Comparison of ENCODE assay signal across 9 cellular contexts in genomic region chr20:63574829-63575720, GRCh38. TPM values are rescaled to one million over a fixed set of nuclear protein-coding genes. Genes with fewer than 3 reads are reported as not detected.
DNase-seq lines count a peak whose midpoint lies in the region; FAIRE-seq and TF ChIP-seq lines count a peak whose summit lies in the region.
"Had no signal": no experiment of that assay in that cellular context is flagged by ENCODE, and none has a peak within 500 bp of the region (broad histone marks: within the 10 kb centered on the region; RNA-seq: fewer than 3 reads in every experiment).

No MANE protein-coding gene starts in this region.

- peaks cover 0 to 6% (median 6%) of the 10 kb centered on the region in 4 experiments; a peak in 6 of 7 replicates for H3K4me1 ChIP-seq in H1 (replicated peaks in 1 of 4; ENCODE audit: control insufficient read depth in 3 of 4, insufficient read depth in 4 of 4, low read length in 3 of 4)
- H3K4me1 ChIP-seq in parathyroid adenoma: no peaks in the 10 kb centered on the region
- peaks cover 0 to 6% of the 10 kb centered on the region in 2 donors for H3K4me1 ChIP-seq in uterus

- H2AFZ ChIP-seq in H1 (ENCODE audit: low read length) (no peak overlapping the region), parathyroid adenoma (peak overlapping the region; percentile 87)

- POLR2A ChIA-PET in H1 (lab: Charles Lee; ENCODE audit: partially characterized antibody): interaction anchor here (1.0 to 3.0 kb wide), 3 partner anchors 10 to 45 kb away, joined by 3 to 12 read pairs (median 3); no protein-coding TSS in a partner anchor

- H2AK5ac ChIP-seq in H1 (ENCODE audit: low read depth, low read length): 0 out of 2 replicates have a peak overlapping the region, but pooled peaks have one; percentile 39

- H3K79me2 ChIP-seq in H1 (ENCODE audit: control insufficient read depth in 1 of 2, insufficient read depth in 2 of 2, low read length in 2 of 2) (no peaks in the 10 kb centered on the region), parathyroid adenoma (no peaks in the 10 kb centered on the region)

- intact Hi-C loops in Calu3 (cut with micrococcal nuclease; ENCODE audit: unreplicated experiment) (loop anchor here (5.0 kb wide), 1 partner anchor 38 kb away; the partner anchor contains the start of gene PTK6), uterus (cut with DNase I; ENCODE audit: low total_unique reads) (no loop called here)

- H3K27me3 ChIP-seq in MG63 (no peaks in the 10 kb centered on the region), H1 (replicated peaks in 1 of 4; ENCODE audit: control insufficient read depth in 3 of 4, extremely low read depth in 1 of 4, insufficient read depth in 3 of 4, low read length in 3 of 4) (no peaks in the 10 kb centered on the region; a peak in 1 of 7 replicates), parathyroid adenoma (ENCODE audit: control insufficient read depth, insufficient read depth, low read length) (no peaks in the 10 kb centered on the region), uterus (no peaks in the 10 kb centered on the region)

- no peak for TF ChIP-seq EP300 in H1 (IDR thresholded peaks at IDR 0.05; ENCODE audit: borderline replicate concordance in 1 of 2, low read depth in 2 of 2, low read length in 2 of 2)

- no peak overlapping the region for H2BK120ac ChIP-seq in H1 (replicated peaks; ENCODE audit: low read depth, low read length)

- H3K4me3 Mint-ChIP-seq in Calu3 (ENCODE audit: low read depth, unreplicated experiment): peak overlapping the region; percentile 88

- H3K9me3 ChIP-seq in MG63: no peaks in the 10 kb centered on the region
- H3K9me3 ChIP-seq in H1 (ENCODE audit: insufficient read depth in 2 of 2, low read depth in 1 of 2, low read length in 1 of 2): no peaks in the 10 kb centered on the region
- H3K9me3 ChIP-seq in parathyroid adenoma (ENCODE audit: control insufficient read depth, low read length): no peaks in the 10 kb centered on the region
- H3K9me3 ChIP-seq in uterus: no peaks in the 10 kb centered on the region

- 0 out of 2 replicates have a peak overlapping the region, but pooled peaks have one; percentile 68 for H2BK12ac ChIP-seq in H1 (ENCODE audit: low read depth, low read length)

- peak overlapping the region; percentile 88 for H3K27ac Mint-ChIP-seq in Calu3 (ENCODE audit: unreplicated experiment)

- BruUV-seq in Calu3 (replicated peaks; lab: Mats Ljungman, UMichigan): no TSS peak

- H3K36me3 ChIP-seq in MG63 (peaks cover 14% of the 10 kb centered on the region), H1 (ENCODE audit: control insufficient read depth in 2 of 4, insufficient read depth in 4 of 4, low read length in 3 of 4) (no peaks in the 10 kb centered on the region), parathyroid adenoma (ENCODE audit: control insufficient read depth, insufficient read depth, low read length) (no peaks in the 10 kb centered on the region), uterus (no peaks in the 10 kb centered on the region)

- no peak overlapping the region for H3K23ac ChIP-seq in H1 (ENCODE audit: insufficient read length)

- 86% methylated on average over 28 of the region's 28 CpGs; no CpG with 5 or more reads in 1 of the 2 experiments for WGBS in H1 (ENCODE audit: extremely low coverage in 1 of 2, insufficient coverage in 1 of 2, insufficient read length in 1 of 2, insufficient replicate concordance in 2 of 2, low coverage in 1 of 2, low lambda C conversion rate in 2 of 2, missing lambda C conversion rate in 1 of 2), 2 experiments

- no peak overlapping the region for H4K5ac ChIP-seq in H1 (ENCODE audit: insufficient read length, low read depth, low read length)

- H4K91ac ChIP-seq in H1 (replicated peaks; ENCODE audit: insufficient read length, low read length): peak overlapping the region; percentile 69

- H3K56ac ChIP-seq in H1 (replicated peaks; ENCODE audit: insufficient read length, low read depth, low read length): no peak overlapping the region

- CTCF ChIA-PET in Calu3 (lab: Charles Lee): interaction anchor here (1.1 to 4.2 kb wide), 2 partner anchors 37 to 52 kb away, joined by 3 to 32 read pairs; partner anchors contain the start of genes GMEB2 and PTK6
- CTCF ChIA-PET in H1 (lab: Charles Lee; ENCODE audit: partially characterized antibody): interaction anchor here (0.6 to 1.5 kb wide), 6 partner anchors 11 to 50 kb away, joined by 3 to 4 read pairs (median 3); partner anchors contain the start of gene PTK6

- H3K27me3 Mint-ChIP-seq in Calu3 (ENCODE audit: unreplicated experiment): peaks cover 44% of the 10 kb centered on the region

- no peaks in the 10 kb centered on the region for H3K9me3 Mint-ChIP-seq in Calu3 (ENCODE audit: low read depth, unreplicated experiment)

- H3K36me3 Mint-ChIP-seq in Calu3 (ENCODE audit: insufficient read depth, unreplicated experiment): peaks cover 29% of the 10 kb centered on the region

- H3K4me1 Mint-ChIP-seq in Calu3 (ENCODE audit: low read depth, unreplicated experiment): no peaks in the 10 kb centered on the region

- TF ChIP-seq RAD21 in H1 (IDR thresholded peaks at IDR 0.05 in 1 of 2, conservative IDR thresholded peaks at IDR 0.05 in 1 of 2; ENCODE audit: low read depth in 2 of 2, low read length in 2 of 2): no peak

- no peak overlapping the region for H3K9ac ChIP-seq in H1 (replicated peaks in 1 of 4; ENCODE audit: extremely low read depth in 1 of 4, low read depth in 3 of 4, low read length in 3 of 4)
- no peak overlapping the region for H3K9ac ChIP-seq in parathyroid adenoma

- peak overlapping the region; percentile 85 for H4K8ac ChIP-seq in H1 (ENCODE audit: extremely low read depth, insufficient read depth, low read length)

- peaks cover 0 to 3% of the 10 kb centered on the region in 2 experiments for H4K20me1 ChIP-seq in H1 (replicated peaks in 1 of 2; ENCODE audit: control insufficient read depth in 1 of 2, insufficient read depth in 2 of 2, low read length in 2 of 2)

- no peaks in the 10 kb centered on the region for H3K79me1 ChIP-seq in H1 (ENCODE audit: low read depth, low read length)

- H3K27ac ChIP-seq in H1 (ENCODE audit: low read depth, low read length): no peak overlapping the region
- no peak overlapping the region for H3K27ac ChIP-seq in parathyroid adenoma
- no peak overlapping the region for H3K27ac ChIP-seq in uterus

- TF ChIP-seq POLR2A in H1 (IDR thresholded peaks at IDR 0.05; ENCODE audit: control extremely low read depth in 1 of 2, low read depth in 2 of 2, low read length in 2 of 2): no peak
- TF ChIP-seq POLR2A in uterus (IDR thresholded peaks at IDR 0.05): no peak

- H3K14ac ChIP-seq in H1 (ENCODE audit: insufficient read length): no peak overlapping the region

- H2BK5ac ChIP-seq in H1 (ENCODE audit: low read depth, low read length): no peak overlapping the region

- no peaks in the 10 kb centered on the region; the same call in 1 of the 2 replicates for H3K23me2 ChIP-seq in H1 (ENCODE audit: low read depth, low read length)

- peak overlapping the region; percentile 72; the same call in 1 of the 2 replicates for H2BK15ac ChIP-seq in H1 (ENCODE audit: low read length)

- no peak overlapping the region for H3K18ac ChIP-seq in H1 (ENCODE audit: extremely low read depth, low read length)

- H2BK20ac ChIP-seq in H1 (ENCODE audit: low read length): peak overlapping the region; percentile 61; the same call in 1 of the 2 replicates

- H3K4me3 ChIP-seq in MG63 (peak overlapping the region; percentile 45), H1 (ENCODE audit: extremely low read depth in 1 of 4, insufficient read depth in 2 of 4, low read depth in 3 of 4, low read length in 4 of 4) (no peak overlapping the region), parathyroid adenoma (ENCODE audit: low read depth, low read length) (no peak overlapping the region), uterus (no peak overlapping the region)

- DNase-seq in Calu3: no peak
- peak; percentile 83 for DNase-seq in MG63
- no peak for DNase-seq in H1 (ENCODE audit: low read depth in 1 of 2, low spot score in 2 of 2)
- DNase-seq in uterus: no peak
- no peak for DNase-seq in Kasumi-1 (lab: John Stamatoyannopoulos, UW)
- DNase-seq in anterior cingulate cortex (lab: John Stamatoyannopoulos, UW): no peak
- no peak for DNase-seq in GOT3 (lab: John Stamatoyannopoulos, UW)

- no peak overlapping the region for H3K4ac ChIP-seq in H1 (replicated peaks; ENCODE audit: insufficient read length, low read depth, low read length)

- TF ChIP-seq CTCF in Calu3 (IDR thresholded peaks at IDR 0.05; ENCODE audit: unreplicated experiment) (no peak), H1 (IDR thresholded peaks at IDR 0.05; ENCODE audit: control extremely low read depth in 1 of 3, insufficient read depth in 1 of 3, low read depth in 1 of 3, low read length in 3 of 3) (no peak), parathyroid adenoma (IDR thresholded peaks at IDR 0.05) (no peak), uterus (IDR thresholded peaks at IDR 0.05) (no peak)

- FAIRE-seq in H1 (lab: Jason Lieb, UNC): no peak

- peak overlapping the region; percentile 63 to 77; a peak in 1 of 4 replicates for H3K4me2 ChIP-seq in H1 (ENCODE audit: insufficient read depth in 1 of 2, low read depth in 2 of 2, low read length in 2 of 2)
- no peak overlapping the region for H3K4me2 ChIP-seq in parathyroid adenoma (ENCODE audit: low read length)

RNA-seq across cellular contexts. Expression of gene HELZ2, which starts 1.0 kb away (rescaled TPM):
- total RNA-seq in Calu3 (2022): 135 and 281 TPM in 2 replicates
- 26.4 and 34.4 TPM in 2 replicates for total RNA-seq in MG63 (2014; rRNA removed; shearing (Covaris generic); ENCODE audit: low replicate concordance)
- 17.5 and 18.2 TPM in 2 replicates for total RNA-seq in H1 (2021; fragmentation: NEBNext Ultra II Directional; extraction: Animal tissue kit (Norgen Biotek cat#: 25700))
- polyA plus RNA-seq in H1 (2011; rRNA removed): 7.9 and 14.0 TPM in 2 replicates
- polyA plus RNA-seq in H1 (2011; cell fraction: cytosol; rRNA removed): 10.0 TPM
- polyA plus RNA-seq in H1 (2011; cell fraction: nucleus; rRNA removed): 48.4 TPM
- 7.8 to 17.1 TPM (median 14.4 TPM) in 4 replicates for polyA plus RNA-seq in H1 (2012, experiment 1 of 2)
- 9.1 TPM for polyA plus RNA-seq in H1 (2012, experiment 2 of 2)
- polyA plus RNA-seq in H1 (2013, experiment 1 of 2): 9.5 TPM
- 8.5 TPM for polyA plus RNA-seq in H1 (2013, experiment 2 of 2)
- 16.0 and 19.4 TPM in 2 replicates for polyA minus RNA-seq in H1 (2011; rRNA and poly(A)+ RNA removed)
- 21.0 TPM for polyA minus RNA-seq in H1 (2011; cell fraction: cytosol; rRNA and poly(A)+ RNA removed)
- polyA minus RNA-seq in H1 (2011; cell fraction: nucleus; rRNA and poly(A)+ RNA removed): 35.2 TPM
- total RNA-seq in uterus: 10 to 100 TPM in 3 of 4 donors, 1 to 10 TPM in 1; 3.5 to 41.9 (median 22.1) TPM

RNA-seq across cellular contexts. Expression of gene FNDC11, which starts 21.1 kb away (rescaled TPM):
- total RNA-seq in Calu3 (2022) (0.24 TPM in 1 of 2 replicates, not detected in the other), uterus (under 1 TPM in 2 of 4 donors, not detected in 2; 0.34 to 0.69 TPM)
- not detected in 2 replicates for total RNA-seq in MG63 (2014; rRNA removed; shearing (Covaris generic); ENCODE audit: low replicate concordance)
- 2.5 and 2.6 TPM in 2 replicates for total RNA-seq in H1 (2021; fragmentation: NEBNext Ultra II Directional; extraction: Animal tissue kit (Norgen Biotek cat#: 25700))
- polyA plus RNA-seq in H1 (2011; rRNA removed): 8.8 and 13.5 TPM in 2 replicates
- 9.1 TPM for polyA plus RNA-seq in H1 (2011; cell fraction: cytosol; rRNA removed)
- 17.7 TPM for polyA plus RNA-seq in H1 (2011; cell fraction: nucleus; rRNA removed)
- 2.1 to 3.9 TPM (median 3.5 TPM) in 4 replicates for polyA plus RNA-seq in H1 (2012, experiment 1 of 2)
- polyA plus RNA-seq in H1 (2012, experiment 2 of 2): 3.5 TPM
- polyA plus RNA-seq in H1 (2013, experiment 1 of 2): 3.0 TPM
- polyA plus RNA-seq in H1 (2013, experiment 2 of 2): 2.8 TPM
- polyA minus RNA-seq in H1 (2011; rRNA and poly(A)+ RNA removed): 2.3 and 2.5 TPM in 2 replicates
- 4.5 TPM for polyA minus RNA-seq in H1 (2011; cell fraction: cytosol; rRNA and poly(A)+ RNA removed)
- polyA minus RNA-seq in H1 (2011; cell fraction: nucleus; rRNA and poly(A)+ RNA removed): 7.0 TPM

RNA-seq across cellular contexts. Expression of gene SRMS, which starts 27.5 kb away (rescaled TPM):
- not detected in 2 replicates for total RNA-seq in Calu3 (2022)
- total RNA-seq in MG63 (2014; rRNA removed; shearing (Covaris generic); ENCODE audit: low replicate concordance): not detected in 2 replicates
- 0.29 and 0.76 TPM in 2 replicates for total RNA-seq in H1 (2021; fragmentation: NEBNext Ultra II Directional; extraction: Animal tissue kit (Norgen Biotek cat#: 25700))
- polyA plus RNA-seq in H1 (2011; rRNA removed): 0.39 and 0.66 TPM in 2 replicates
- polyA plus RNA-seq in H1 (2011; cell fraction: cytosol; rRNA removed): 0.36 TPM
- 2.9 TPM for polyA plus RNA-seq in H1 (2011; cell fraction: nucleus; rRNA removed)
- 0.23 to 0.46 TPM (median 0.39 TPM) in 4 replicates for polyA plus RNA-seq in H1 (2012, experiment 1 of 2)
- polyA plus RNA-seq in H1 (2012, experiment 2 of 2): 0.10 TPM
- 0.28 TPM for polyA plus RNA-seq in H1 (2013, experiment 1 of 2)
- 0.15 TPM for polyA plus RNA-seq in H1 (2013, experiment 2 of 2)
- 0.10 TPM in 1 of 2 replicates, not detected in the other for polyA minus RNA-seq in H1 (2011; rRNA and poly(A)+ RNA removed)
- polyA minus RNA-seq in H1 (2011; cell fraction: cytosol; rRNA and poly(A)+ RNA removed): not detected
- 0.50 TPM for polyA minus RNA-seq in H1 (2011; cell fraction: nucleus; rRNA and poly(A)+ RNA removed)
- total RNA-seq in uterus: not detected
- total RNA-seq: aorta had no signal
- polyA plus RNA-seq: aorta had no signal

RNA-seq across cellular contexts. Expression of gene PTK6, which starts 37.9 kb away (rescaled TPM):
- 15.9 and 22.5 TPM in 2 replicates for total RNA-seq in Calu3 (2022)
- 0.23 and 8.0 TPM in 2 replicates for total RNA-seq in MG63 (2014; rRNA removed; shearing (Covaris generic); ENCODE audit: low replicate concordance)
- 0.17 and 0.19 TPM in 2 replicates for total RNA-seq in H1 (2021; fragmentation: NEBNext Ultra II Directional; extraction: Animal tissue kit (Norgen Biotek cat#: 25700))
- 0.12 and 0.30 TPM in 2 replicates for polyA plus RNA-seq in H1 (2011; rRNA removed)
- polyA plus RNA-seq in H1 (2011; cell fraction: cytosol; rRNA removed): 0.27 TPM
- 0.67 TPM for polyA plus RNA-seq in H1 (2011; cell fraction: nucleus; rRNA removed)
- 0.32 to 0.41 TPM (median 0.40 TPM) in 4 replicates for polyA plus RNA-seq in H1 (2012, experiment 1 of 2)
- 0.25 TPM for polyA plus RNA-seq in H1 (2012, experiment 2 of 2)
- 0.08 TPM for polyA plus RNA-seq in H1 (2013, experiment 1 of 2)
- 0.07 TPM for polyA plus RNA-seq in H1 (2013, experiment 2 of 2)
- polyA minus RNA-seq in H1 (2011; rRNA and poly(A)+ RNA removed): 0.12 TPM in 1 of 2 replicates, not detected in the other
- polyA minus RNA-seq in H1 (2011; cell fraction: cytosol; rRNA and poly(A)+ RNA removed): 0.37 TPM
- 0.20 TPM for polyA minus RNA-seq in H1 (2011; cell fraction: nucleus; rRNA and poly(A)+ RNA removed)
- under 1 TPM in 2 of 4 donors, not detected in 2; under 0.01 TPM for total RNA-seq in uterus

RNA-seq across cellular contexts. Expression of gene GMEB2, which starts 51.8 kb away (rescaled TPM):
- total RNA-seq in Calu3 (2022): 18.6 and 18.8 TPM in 2 replicates
- 27.7 and 33.2 TPM in 2 replicates for total RNA-seq in MG63 (2014; rRNA removed; shearing (Covaris generic); ENCODE audit: low replicate concordance)
- 12.9 and 14.2 TPM in 2 replicates for total RNA-seq in H1 (2021; fragmentation: NEBNext Ultra II Directional; extraction: Animal tissue kit (Norgen Biotek cat#: 25700))
- 14.2 and 19.1 TPM in 2 replicates for polyA plus RNA-seq in H1 (2011; rRNA removed)
- polyA plus RNA-seq in H1 (2011; cell fraction: cytosol; rRNA removed): 11.7 TPM
- 19.6 TPM for polyA plus RNA-seq in H1 (2011; cell fraction: nucleus; rRNA removed)
- 8.1 to 13.0 TPM (median 12.1 TPM) in 4 replicates for polyA plus RNA-seq in H1 (2012, experiment 1 of 2)
- polyA plus RNA-seq in H1 (2012, experiment 2 of 2): 11.4 TPM
- 8.3 TPM for polyA plus RNA-seq in H1 (2013, experiment 1 of 2)
- 8.1 TPM for polyA plus RNA-seq in H1 (2013, experiment 2 of 2)
- polyA minus RNA-seq in H1 (2011; rRNA and poly(A)+ RNA removed): 7.5 TPM in 2 replicates
- 8.1 TPM for polyA minus RNA-seq in H1 (2011; cell fraction: cytosol; rRNA and poly(A)+ RNA removed)
- 6.3 TPM for polyA minus RNA-seq in H1 (2011; cell fraction: nucleus; rRNA and poly(A)+ RNA removed)
- total RNA-seq in uterus: 10 to 100 TPM in 2 of 4 donors, 1 to 10 TPM in 2; 2.1 to 24.8 (median 11.5) TPM
